8 cellular contexts compared by ENCODE assay signal in the genomic region with DNA sequence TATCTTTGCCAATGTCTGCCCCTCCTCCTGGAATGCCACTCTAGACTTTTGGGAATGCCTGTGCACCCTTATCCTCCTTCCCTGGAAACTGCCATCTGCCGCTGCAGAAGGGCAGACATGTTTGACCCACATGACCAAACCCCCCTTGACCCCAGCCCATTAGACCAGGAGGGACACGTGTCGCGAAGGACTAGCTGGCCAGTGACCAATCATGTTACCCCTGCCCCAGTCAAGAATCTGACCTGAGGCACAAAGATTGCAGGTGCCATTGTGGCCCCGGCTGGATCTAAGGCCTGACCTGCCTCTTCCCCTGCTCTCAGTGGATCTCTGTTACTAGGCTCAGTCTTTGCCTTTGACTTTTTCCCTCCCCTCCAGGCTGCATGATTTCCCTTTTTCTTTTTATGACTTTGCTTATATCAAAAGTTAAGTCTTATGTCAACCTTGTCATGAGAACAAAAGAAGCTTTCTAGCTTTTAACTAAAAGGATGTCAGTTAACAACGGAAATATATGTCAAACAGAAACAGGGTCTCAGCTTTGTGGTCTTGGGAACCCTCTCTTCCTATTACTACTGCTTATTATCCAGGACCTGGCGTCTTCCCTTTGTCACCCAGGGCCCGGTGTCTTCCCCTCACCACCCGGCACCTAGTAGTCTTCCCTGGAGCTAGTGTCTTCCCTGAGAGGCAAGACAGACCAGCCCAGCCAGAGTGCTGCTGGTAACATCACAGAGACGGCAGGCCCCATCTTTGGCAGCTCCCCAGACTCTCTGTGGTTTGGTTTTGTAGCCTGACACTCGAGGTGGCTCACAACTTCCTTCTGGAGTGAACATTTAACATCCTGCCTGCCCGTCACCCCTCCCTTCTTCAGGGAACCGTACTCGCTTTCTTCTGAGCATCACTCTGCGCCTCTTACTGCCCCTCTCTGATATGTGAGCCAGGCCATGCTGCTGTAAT. TPM values are rescaled to one million over a fixed set of nuclear protein-coding genes. Genes with fewer than 3 reads are reported as not detected.
DNase-seq lines count a peak whose midpoint lies in the region; TF ChIP-seq lines count a peak whose summit lies in the region.

No MANE protein-coding gene starts in this region.

- in situ Hi-C loops in GM23248 (cut with MboI) = no loop called here

- H3F3A ChIP-seq in GM23248 (ENCODE audit: insufficient read depth) (peaks cover 58% of the 10 kb centered on the region), MM.1S (ENCODE audit: insufficient read depth, low read length) (peaks cover 4% of the 10 kb centered on the region; the same call in 1 of the 2 replicates)

- no peaks in the 10 kb centered on the region for H3K9me3 ChIP-seq in GM23248 (ENCODE audit: low read depth)
- H3K9me3 ChIP-seq in MM.1S (replicated peaks; ENCODE audit: insufficient read depth, low read length) = no peaks in the 10 kb centered on the region

- DNase-seq in Ammon's horn (ENCODE audit: low spot score) (peak; percentile 81), GM23248 (peak; percentile 90), NOMO-1 (lab: John Stamatoyannopoulos, UW; ENCODE audit: unreplicated experiment in 2 of 2) (peak; percentile 71 to 81), head of caudate nucleus (peak in 30 of 42 donors; percentile 38 to 72 (median 54)), NCI-H524 (lab: John Stamatoyannopoulos, UW) (no peak), MM.1S (no peak)
- DNase-seq in activated T-cell treated with anti-CD3 and anti-CD28 coated beads, Interleukin-2, amount 50 U/mL, for 1 hour = peak; percentile 78
- peak; percentile 57 to 72 for DNase-seq in stimulated activated CD4-positive, alpha-beta T cell treated with anti-CD3 and anti-CD28 coated beads, Interleukin-4, amount 100 ng/mL, for 4 hours

- H3K9me2 ChIP-seq in GM23248 (ENCODE audit: insufficient read depth) = no peaks in the 10 kb centered on the region
- no peaks in the 10 kb centered on the region for H3K9me2 ChIP-seq in MM.1S (replicated peaks; ENCODE audit: insufficient read depth, low read length)

- H3K4me3 ChIP-seq in GM23248 (no peak overlapping the region), MM.1S (ENCODE audit: low read length) (no peak overlapping the region)

- H3K9ac ChIP-seq in GM23248 (peak overlapping the region; percentile 67), MM.1S (ENCODE audit: low read length) (no peak overlapping the region)

- H3K4me2 ChIP-seq in GM23248 (ENCODE audit: unreplicated experiment) (peak overlapping the region; percentile 56), MM.1S (ENCODE audit: low read depth, low read length) (no peak overlapping the region)

- H3K27me3 ChIP-seq in GM23248 (replicated peaks; ENCODE audit: insufficient read depth) (no peaks in the 10 kb centered on the region), MM.1S (replicated peaks; ENCODE audit: insufficient read depth, low read length) (no peaks in the 10 kb centered on the region)

- 70 to 71% methylated on average over 15 of the region's 15 CpGs for WGBS in GM23248 (ENCODE audit: low coverage in 1 of 2, low lambda C conversion rate in 2 of 2, missing lambda C conversion rate in 2 of 2), 2 experiments

- no peaks in the 10 kb centered on the region for H3K79me2 ChIP-seq in GM23248 (ENCODE audit: insufficient read depth)
- H3K79me2 ChIP-seq in MM.1S (ENCODE audit: low read length) = no peaks in the 10 kb centered on the region

- H4K20me1 ChIP-seq in GM23248 (ENCODE audit: insufficient read depth) (no peaks in the 10 kb centered on the region), MM.1S (ENCODE audit: insufficient read depth, low read length) (no peaks in the 10 kb centered on the region)

- intact Hi-C loops in head of caudate nucleus (cut with DNase I) = no loop called here

- H2AFZ ChIP-seq in GM23248 (no peak overlapping the region), MM.1S (ENCODE audit: low read length) (no peak overlapping the region)

- H3K4me1 ChIP-seq in GM23248 (ENCODE audit: insufficient read depth) (peaks cover 52% of the 10 kb centered on the region), MM.1S (ENCODE audit: low read length) (peaks cover 13% of the 10 kb centered on the region)

- H3K27ac ChIP-seq in GM23248 (peak overlapping the region; percentile 93), MM.1S (ENCODE audit: low read length) (no peak overlapping the region)

- no peak for TF ChIP-seq CTCF in MM.1S (IDR thresholded peaks at IDR 0.05; ENCODE audit: low read length)

- H3K36me3 ChIP-seq in GM23248 (ENCODE audit: low read depth) (no peaks in the 10 kb centered on the region), MM.1S (replicated peaks; ENCODE audit: insufficient read depth, low read length) (no peaks in the 10 kb centered on the region)

RNA-seq across cellular contexts. Expression of gene PPIF, which starts 24.4 kb away (rescaled TPM):
- 18.7 and 24.6 TPM in 2 replicates for total RNA-seq in GM23248 (2014; rRNA removed; shearing (Covaris generic))
- 45.5 and 50.8 TPM in 2 replicates for polyA plus RNA-seq in GM23248 (2016; fragmentation: Nextera tagmentation; extraction: Ambion mirVana)

Comparison
In these comparisons a context has a peak if more than half of its experiments do, and no peak if none do; other contexts are left out.
1. DNase-seq: peak in Ammon's horn (single experiment), GM23248 (single experiment), NOMO-1 (2 of 2), activated T-cell treated with anti-CD3 and anti-CD28 coated beads, Interleukin-2, amount 50 U/mL, for 1 hour (single experiment), head of caudate nucleus (30 of 42) and stimulated activated CD4-positive, alpha-beta T cell treated with anti-CD3 and anti-CD28 coated beads, Interleukin-4, amount 100 ng/mL, for 4 hours (2 of 2); none in NCI-H524 (0 of 2) and MM.1S (single experiment).